23 cellular contexts compared by ENCODE assay signal in genomic region chr4:113957961-113958360, GRCh38. TPM values are rescaled to one million over a fixed set of nuclear protein-coding genes. Genes with fewer than 3 reads are reported as not detected.
A peak's percentile ranks its signal among the peaks of the same experiment; 100 is the strongest.
DNase-seq lines count a peak whose midpoint lies in the region; ATAC-seq and TF ChIP-seq lines count a peak whose summit lies in the region.
"Had no signal": no experiment of that assay in that cellular context is flagged by ENCODE, and none has a peak within 500 bp of the region (broad histone marks: within the 10 kb centered on the region; RNA-seq: fewer than 3 reads in every experiment).

No MANE protein-coding gene starts in this region.

- peaks cover 64% of the 10 kb centered on the region for H3K4me1 Mint-ChIP-seq in MCF 10A (ENCODE audit: insufficient read depth, unreplicated experiment)
- H3K4me1 Mint-ChIP-seq: activated T-helper 17 cell treated with anti-CD3 and anti-CD28 coated beads, Interleukin-2, amount 50 U/mL, for 72 hours; endodermal cell had no signal

- H3K27ac ChIP-seq in mammary epithelial cell (ENCODE audit: insufficient read depth, low read depth, low read length) (no peak overlapping the region), upper lobe of right lung (peak overlapping the region; percentile 49)

- intact Hi-C loops in MCF 10A (cut with micrococcal nuclease) (loop anchor here (5.0 to 10.0 kb wide), 3 partner anchors 196 to 663 kb away; partner anchors contain the start of gene CAMK2D), mammary epithelial cell (cut with micrococcal nuclease) (no loop called here), upper lobe of right lung (cut with DNase I) (no loop called here)

- no peak overlapping the region for H3K4me3 Mint-ChIP-seq in MCF 10A (ENCODE audit: unreplicated experiment)
- H3K4me3 Mint-ChIP-seq: activated CD4-positive, alpha-beta T cell treated with anti-CD3 and anti-CD28 coated beads, Interleukin-2, amount 10 ng/mL, durations not matched to agents 24 days and 14 days; activated naive CD8-positive, alpha-beta T cell treated with anti-CD3 and anti-CD28 coated beads for 36 hours; activated T-helper 17 cell treated with anti-CD3 and anti-CD28 coated beads, Interleukin-2, amount 50 U/mL, for 72 hours; endodermal cell had no signal

- H3K4me3 ChIP-seq in mammary epithelial cell (replicated peaks in 1 of 3; ENCODE audit: insufficient read depth in 1 of 3, low read depth in 2 of 3, low read length in 3 of 3) (no peak overlapping the region), fibroblast of villous mesenchyme (ENCODE audit: low read depth, low read length) (no peak overlapping the region), upper lobe of right lung (no peak overlapping the region)
- H3K4me3 ChIP-seq: body of pancreas, lower lobe of right lung, right atrium auricular region, vagina had no signal

- H3K27me3 Mint-ChIP-seq in MCF 10A (ENCODE audit: insufficient read depth, unreplicated experiment), result no peaks in the 10 kb centered on the region

- no peaks in the 10 kb centered on the region for H3K27me3 ChIP-seq in mammary epithelial cell (ENCODE audit: insufficient read depth, low read length)
- no peaks in the 10 kb centered on the region for H3K27me3 ChIP-seq in upper lobe of right lung
- H3K27me3 ChIP-seq: body of pancreas, right atrium auricular region, vagina had no signal

- ATAC-seq in upper lobe of right lung, result no peak
- no peak for ATAC-seq in GM19455 (IDR thresholded peaks at IDR 0.05; ENCODE audit: unreplicated experiment)
- ATAC-seq in HG03460 (IDR thresholded peaks at IDR 0.05; ENCODE audit: unreplicated experiment), result no peak
- ATAC-seq: activated T-helper 17 cell treated with anti-CD3 and anti-CD28 coated beads, Interleukin-2, amount 50 U/mL, for 72 hours; body of pancreas; lower lobe of right lung had no signal

- H3K9me3 ChIP-seq in mammary epithelial cell (replicated peaks; ENCODE audit: insufficient read depth, low read length) (no peaks in the 10 kb centered on the region), upper lobe of right lung (no peaks in the 10 kb centered on the region)
- H3K9me3 ChIP-seq: body of pancreas, lower lobe of right lung, right atrium auricular region, vagina had no signal

- CTCF ChIA-PET in MCF 10A (lab: Yijun Ruan, JAX), result interaction anchor here (0.8 to 4.5 kb wide), 3 partner anchors 13 to 58 kb away, joined by 3 to 18 read pairs (median 5); partner anchors contain the start of gene ARSJ
- CTCF ChIA-PET in mammary epithelial cell (lab: Charles Lee; ENCODE audit: low non-redundant PET), result no interaction called here

- TF ChIP-seq CTCF in MCF 10A (IDR thresholded peaks at IDR 0.05; ENCODE audit: unreplicated experiment) (no peak), mammary epithelial cell (conservative IDR thresholded peaks at IDR 0.05 in 1 of 2, IDR thresholded peaks at IDR 0.05 in 1 of 2; ENCODE audit: extremely low read depth in 1 of 2, insufficient read depth in 1 of 2, low read depth in 1 of 2, low read length in 2 of 2) (no peak), fibroblast of villous mesenchyme (IDR thresholded peaks at IDR 0.05; ENCODE audit: insufficient read depth, low read depth, low read length) (no peak), upper lobe of right lung (IDR thresholded peaks at IDR 0.05) (no peak)

- H3K36me3 ChIP-seq in mammary epithelial cell (ENCODE audit: insufficient read depth, low read length), result no peaks in the 10 kb centered on the region
- H3K36me3 ChIP-seq in upper lobe of right lung, result no peaks in the 10 kb centered on the region
- H3K36me3 ChIP-seq: lower lobe of right lung, right atrium auricular region, vagina had no signal

- in situ Hi-C loops in mammary epithelial cell (cut with MboI; ENCODE audit: low sequenced_read_pairs in 2 of 2), result no loop called here

- no peaks in the 10 kb centered on the region for H4K20me1 ChIP-seq in mammary epithelial cell (ENCODE audit: insufficient read depth, low read length)

- H3K9ac ChIP-seq in mammary epithelial cell (ENCODE audit: insufficient read depth, low read length), result no peak overlapping the region

- H3K27ac Mint-ChIP-seq in MCF 10A (ENCODE audit: low read depth, unreplicated experiment), result peak overlapping the region; percentile 90
- H3K27ac Mint-ChIP-seq: activated CD4-positive, alpha-beta T cell treated with anti-CD3 and anti-CD28 coated beads, Interleukin-2, amount 10 ng/mL, durations not matched to agents 24 days and 14 days; activated naive CD8-positive, alpha-beta T cell treated with anti-CD3 and anti-CD28 coated beads for 36 hours; activated T-helper 17 cell treated with anti-CD3 and anti-CD28 coated beads, Interleukin-2, amount 50 U/mL, for 72 hours; endodermal cell had no signal

- DNase-seq in MCF 10A (ENCODE audit: unreplicated experiment) (no peak), mammary epithelial cell (no peak), RPMI7951 (ENCODE audit: low read depth) (peak; percentile 60), fibroblast of villous mesenchyme (ENCODE audit: low read depth) (peak; percentile 63), upper lobe of right lung (no peak), DMS153 (lab: John Stamatoyannopoulos, UW) (no peak)
- DNase-seq: activated CD4-positive, alpha-beta T cell treated with anti-CD3 and anti-CD28 coated beads, Interleukin-2, amount 10 ng/mL, durations not matched to agents 24 days and 14 days; activated naive CD8-positive, alpha-beta T cell treated with anti-CD3 and anti-CD28 coated beads for 36 hours; body of pancreas; endodermal cell; Kasumi-1; lower lobe of right lung; NCI-H1105 treated with DMSO at 0.1 percent for 48 hours; NCI-H2081 treated with DMSO at 0.1 percent for 48 hours; NCI-H524; Right ventricle myocardium superior; stimulated activated CD4-positive, alpha-beta T cell treated with anti-CD3 and anti-CD28 coated beads, Interleukin-15, amount 100 ng/mL, for 24 hours had no signal

- H3K36me3 Mint-ChIP-seq in MCF 10A (ENCODE audit: insufficient read depth, unreplicated experiment), result no peaks in the 10 kb centered on the region
- H3K36me3 Mint-ChIP-seq: activated naive CD8-positive, alpha-beta T cell treated with anti-CD3 and anti-CD28 coated beads for 36 hours had no signal

- POLR2A ChIA-PET in MCF 10A (lab: Yijun Ruan, JAX), result interaction anchor here (0.6 to 5.4 kb wide), 8 partner anchors 10 to 420 kb away, joined by 3 to 125 read pairs (median 10); partner anchors contain the start of gene ARSJ

- BruUV-seq in MCF 10A (replicated peaks; lab: Mats Ljungman, UMichigan) (no TSS peak), mammary epithelial cell (replicated peaks; lab: Mats Ljungman, UMichigan) (no TSS peak)

- H3K79me2 ChIP-seq in mammary epithelial cell (ENCODE audit: insufficient read depth, low read length), result peaks cover 52% of the 10 kb centered on the region

- dilution Hi-C loops in mammary epithelial cell (cut with HindIII; ENCODE audit: low sequenced_read_pairs), result no loop called here

- H2AFZ ChIP-seq in mammary epithelial cell (ENCODE audit: low read depth, low read length), result no peak overlapping the region

- H3K4me1 ChIP-seq in mammary epithelial cell (ENCODE audit: insufficient read depth, low read length), result peaks cover 32% of the 10 kb centered on the region
- H3K4me1 ChIP-seq in upper lobe of right lung, result peaks cover 17% of the 10 kb centered on the region
- H3K4me1 ChIP-seq: lower lobe of right lung had no signal

- 100% methylated on average over 3 of the region's 3 CpGs for whole genome bisulfite sequencing in mammary epithelial cell (ENCODE audit: low coverage, missing lambda C conversion rate)

- H3K9me3 Mint-ChIP-seq in MCF 10A (ENCODE audit: unreplicated experiment), result no peaks in the 10 kb centered on the region
- H3K9me3 Mint-ChIP-seq: endodermal cell had no signal

- no peak overlapping the region for H3K4me2 ChIP-seq in mammary epithelial cell (ENCODE audit: insufficient read depth, low read depth, low read length)

RNA-seq across cellular contexts. Expression of gene ARSJ, which starts 21.5 kb away (rescaled TPM):
- total RNA-seq in MCF 10A (2022) (36.2 and 50.7 TPM in 2 replicates), mammary epithelial cell (10 to 100 TPM; 35.8 to 39.8 TPM), fibroblast of villous mesenchyme (49.3 and 69.5 TPM in 2 replicates), upper lobe of right lung (13.6 TPM)
- polyA plus RNA-seq in mammary epithelial cell, result 11.3 TPM
- 19.7 TPM for polyA minus RNA-seq in mammary epithelial cell
- total RNA-seq in RPMI7951 (2014; rRNA removed; shearing (Covaris generic)), result 7.1 and 10.5 TPM in 2 replicates
- total RNA-seq: activated CD4-positive, alpha-beta T cell treated with anti-CD3 and anti-CD28 coated beads, Interleukin-2, amount 10 ng/mL, durations not matched to agents 24 days and 14 days; activated naive CD8-positive, alpha-beta T cell treated with anti-CD3 and anti-CD28 coated beads for 36 hours; T-helper 1 cell treated with Interleukin-12 subunit alpha and Interleukin-12 subunit beta and Interleukin-4 antibody, amounts not matched to agents 30 ng/mL and 1 ng/mL, for 36 hours had no signal

Comparison
In these comparisons a context has a peak if more than half of its experiments do, and no peak if none do; other contexts are left out.
1. DNase-seq: peak in RPMI7951 (single experiment) and fibroblast of villous mesenchyme (single experiment); none in MCF 10A (single experiment), mammary epithelial cell (single experiment), upper lobe of right lung (single experiment) and DMS153 (single experiment).